ENCODE assay signal across 1 cellular context in genomic region chr6:79632580-79632979, GRCh38.
TF ChIP-seq lines count a peak whose summit lies in the region.

No MANE protein-coding gene starts in this region.

TF ChIP-seq in WTC11, 78 proteins besides CTCF, POLR2A, EP300 and RAD21 (continued from another document):
- TF ChIP-seq HMGXB4 (CRISPR knock-in tag; IDR thresholded peaks at IDR 0.05), result no peak
TF ChIP-seq in WTC11: peak in this region for 0.
